ENCODE assay signal across 8 cellular contexts in the genomic region with DNA sequence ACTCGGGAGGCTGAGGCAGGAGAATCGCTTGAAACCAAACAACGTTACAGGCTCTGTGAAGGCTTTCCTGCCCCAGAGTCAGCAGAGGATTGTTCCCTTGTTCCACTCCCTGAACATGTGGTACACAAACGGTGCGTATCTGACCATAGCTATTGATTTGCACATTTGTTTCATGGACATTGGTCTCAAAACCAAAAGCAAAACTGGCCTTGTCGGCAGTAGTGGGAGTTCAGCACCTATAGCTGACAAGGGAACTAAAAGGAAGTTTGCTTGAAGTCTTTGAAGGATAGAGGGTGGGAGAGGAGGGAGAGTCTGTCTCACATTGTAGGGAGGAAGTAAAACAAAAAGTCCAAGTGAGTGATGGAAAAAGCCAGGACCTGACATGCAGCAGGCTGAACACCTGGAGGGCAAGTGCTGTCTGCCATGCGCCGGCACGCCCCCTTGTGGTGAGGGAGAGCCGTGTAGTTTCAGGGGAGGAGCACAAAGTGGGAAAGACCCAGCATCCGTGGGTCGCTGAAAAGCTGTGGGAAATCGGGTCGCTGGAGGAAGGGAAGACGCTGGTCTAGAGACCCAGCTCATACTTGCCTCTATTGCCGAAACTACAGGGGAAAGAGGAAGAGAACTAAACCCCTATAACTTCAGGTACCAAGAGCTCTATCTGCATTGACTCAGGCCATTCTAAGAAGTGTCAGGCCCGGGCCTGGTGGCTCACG. TPM values are rescaled to one million over a fixed set of nuclear protein-coding genes. Genes with fewer than 3 reads are reported as not detected.
A peak's percentile ranks its signal among the peaks of the same experiment; 100 is the strongest.
DNase-seq lines count a peak whose midpoint lies in the region; ATAC-seq, FAIRE-seq and TF ChIP-seq lines count a peak whose summit lies in the region.

No MANE protein-coding gene starts in this region.

- H3K27ac ChIP-seq in DOHH2 (ENCODE audit: low read depth, low read length) = no peak overlapping the region
- H3K27ac ChIP-seq in IMR-90 (ENCODE audit: insufficient read depth, low read length) = no peak overlapping the region
- H3K27ac ChIP-seq in thymus (ENCODE audit: low read depth) = peak overlapping the region; percentile 26

- H3K36me3 ChIP-seq in DOHH2 (ENCODE audit: control insufficient read depth, low read length) = peaks cover 16% of the 10 kb centered on the region; the same call in 1 of the 2 replicates
- peaks cover 12% of the 10 kb centered on the region for H3K36me3 ChIP-seq in IMR-90 (ENCODE audit: control insufficient read depth, insufficient read depth, low read length)
- peaks cover 7% of the 10 kb centered on the region for H3K36me3 ChIP-seq in thymus (ENCODE audit: control insufficient read depth, insufficient read depth)

- H3K9me3 ChIP-seq in DOHH2 (ENCODE audit: control insufficient read depth, insufficient read depth, low read length) (no peaks in the 10 kb centered on the region), IMR-90 (ENCODE audit: control insufficient read depth, insufficient read depth, low read length) (no peaks in the 10 kb centered on the region), thymus (ENCODE audit: control insufficient read depth) (no peaks in the 10 kb centered on the region)

- 68% methylated on average over 12 of the region's 18 CpGs; no CpG with 5 or more reads in 1 of the 2 experiments for WGBS in IMR-90 (ENCODE audit: extremely low coverage in 2 of 2, insufficient read length in 1 of 2), 2 experiments
- WGBS in thymus = 43% methylated on average over 18 of the region's 18 CpGs

- H3K4me2 ChIP-seq in DOHH2 (ENCODE audit: low read length) (no peak overlapping the region; the same call in 1 of the 2 replicates), IMR-90 (ENCODE audit: low read depth, low read length) (no peak overlapping the region)

- no peak overlapping the region for H4K91ac ChIP-seq in IMR-90 (ENCODE audit: insufficient read depth, low read depth, low read length)

- CTCF ChIA-PET in IMR-90 (lab: Yijun Ruan, JAX) = interaction anchor here (0.9 to 2.5 kb wide), 4 partner anchors 13 to 101 kb away, joined by 3 to 20 read pairs (median 4); no protein-coding TSS in a partner anchor

- H3K23ac ChIP-seq in IMR-90 (ENCODE audit: low read depth, low read length) = no peak overlapping the region

- no peak overlapping the region for H3K14ac ChIP-seq in IMR-90 (replicated peaks; ENCODE audit: low read depth, low read length)

- peaks cover 6% of the 10 kb centered on the region for H3K36me3 Mint-ChIP-seq in activated T-helper 17 cell treated with anti-CD3 and anti-CD28 coated beads, Interleukin-2, amount 50 U/mL, for 72 hours (ENCODE audit: low read depth)

- no peak overlapping the region for H3K18ac ChIP-seq in IMR-90 (ENCODE audit: low read depth, low read length)

- H2BK120ac ChIP-seq in IMR-90 (ENCODE audit: low read depth, low read length) = no peak overlapping the region

- no peaks in the 10 kb centered on the region for H3K79me2 ChIP-seq in DOHH2 (ENCODE audit: control insufficient read depth, low read length)

- peaks cover 11% of the 10 kb centered on the region for H3F3A ChIP-seq in DOHH2 (ENCODE audit: control insufficient read depth, insufficient read depth)

- BruUV-seq in IMR-90 (replicated peaks; lab: Mats Ljungman, UMichigan) = no TSS peak

- no peak overlapping the region for H2BK20ac ChIP-seq in IMR-90 (ENCODE audit: low read depth, low read length)

- DNase-seq in IMR-90 = peak; percentile 60
- DNase-seq in RCC 7860 (ENCODE audit: low spot score) = peak; percentile 52
- peak; percentile 41 for DNase-seq in fibroblast of the conjunctiva (ENCODE audit: low read depth)
- peak; percentile 92 for DNase-seq in omental fat pad (ENCODE audit: low spot score)

- no peaks in the 10 kb centered on the region for H3K9me3 Mint-ChIP-seq in activated T-helper 17 cell treated with anti-CD3 and anti-CD28 coated beads, Interleukin-2, amount 50 U/mL, for 72 hours

- H3K56ac ChIP-seq in IMR-90 (ENCODE audit: extremely low read depth, insufficient read depth, low read length) = no peak overlapping the region

- TF ChIP-seq POLR2A in IMR-90 (IDR thresholded peaks at IDR 0.05; ENCODE audit: low read depth, low read length) = no peak

- no peak for FAIRE-seq in RCC 7860 (lab: Jason Lieb, UNC)

- peak; percentile 68 for TF ChIP-seq RAD21 in IMR-90 (IDR thresholded peaks at IDR 0.05; ENCODE audit: low read length)

- dilution Hi-C loops in IMR-90 (cut with HindIII; ENCODE audit: low sequenced_read_pairs, unreplicated experiment) = no loop called here

- no peaks in the 10 kb centered on the region for H3K27me3 Mint-ChIP-seq in activated T-helper 17 cell treated with anti-CD3 and anti-CD28 coated beads, Interleukin-2, amount 50 U/mL, for 72 hours

- H2BK15ac ChIP-seq in IMR-90 (ENCODE audit: low read depth, low read length) = no peak overlapping the region

- H2AFZ ChIP-seq in IMR-90 (replicated peaks; ENCODE audit: low read length, poor library complexity) = no peak overlapping the region

- peaks cover 8% of the 10 kb centered on the region; the same call in 1 of the 2 replicates for H4K20me1 ChIP-seq in DOHH2 (ENCODE audit: control insufficient read depth, insufficient read depth, low read depth, low read length)
- peaks cover 18% of the 10 kb centered on the region; the same call in 1 of the 2 replicates for H4K20me1 ChIP-seq in IMR-90 (ENCODE audit: insufficient read depth, low read length)

- intact Hi-C loops in IMR-90 (cut with micrococcal nuclease) = loop anchor here (1.0 to 5.0 kb wide), 3 partner anchors 119 to 204 kb away; no protein-coding TSS in a partner anchor

- peak overlapping the region; percentile 63 for H2AK9ac ChIP-seq in IMR-90 (replicated peaks; ENCODE audit: low read depth, low read length, poor library complexity)

- peak overlapping the region; percentile 28 for H3K4me3 Mint-ChIP-seq in activated T-helper 17 cell treated with anti-CD3 and anti-CD28 coated beads, Interleukin-2, amount 50 U/mL, for 72 hours

- ATAC-seq in GM21619 (IDR thresholded peaks at IDR 0.05; ENCODE audit: unreplicated experiment) (peak; percentile 84), IMR-90 (ENCODE audit: low read depth) (peak; percentile 50; the same call in 1 of the 2 replicates), omental fat pad (ENCODE audit: low FRiP score) (peak; percentile 27)
- peak; percentile 90 for ATAC-seq in activated T-helper 17 cell treated with anti-CD3 and anti-CD28 coated beads, Interleukin-2, amount 50 U/mL, for 72 hours (replicated peaks)

- H3K27ac Mint-ChIP-seq in activated T-helper 17 cell treated with anti-CD3 and anti-CD28 coated beads, Interleukin-2, amount 50 U/mL, for 72 hours = peak overlapping the region; percentile 65

- TF ChIP-seq CTCF in DOHH2 (IDR thresholded peaks at IDR 0.05; ENCODE audit: low read depth, low read length, poor library complexity, severe bottlenecking) (peak; percentile 87), IMR-90 (conservative IDR thresholded peaks at IDR 0.05; ENCODE audit: low read depth, low read length) (peak; percentile 79), omental fat pad (IDR thresholded peaks at IDR 0.05) (peak in 1 of 3 donors; percentile 51)

- H3K27me3 ChIP-seq in DOHH2 (ENCODE audit: control insufficient read depth, low read length) (no peaks in the 10 kb centered on the region), IMR-90 (ENCODE audit: control insufficient read depth, insufficient read depth, low read length) (no peaks in the 10 kb centered on the region), thymus (ENCODE audit: control insufficient read depth, insufficient read depth) (no peaks in the 10 kb centered on the region)

- no peak overlapping the region for H2AK5ac ChIP-seq in IMR-90 (ENCODE audit: low read depth, low read length)

- H2BK5ac ChIP-seq in IMR-90 (ENCODE audit: low read depth, low read length, poor library complexity, severe bottlenecking) = no peak overlapping the region

- in situ Hi-C loops in IMR-90 (cut with MboI; ENCODE audit: low sequenced_read_pairs) = no loop called here

- POLR2A ChIA-PET in IMR-90 (lab: Charles Lee; ENCODE audit: unreplicated experiment) = interaction anchor here (0.6 kb wide), 1 partner anchor 808 kb away, joined by 3 read pairs; no protein-coding TSS in a partner anchor

- H3K9ac ChIP-seq in IMR-90 (ENCODE audit: low read depth, low read length) = no peak overlapping the region

- peaks cover 0 to 29% of the 10 kb centered on the region in 2 experiments; a peak in 2 of 4 replicates for H3K79me1 ChIP-seq in IMR-90 (ENCODE audit: low read depth in 1 of 2, low read length in 2 of 2)

- peaks cover 5% of the 10 kb centered on the region; the same call in 1 of the 2 replicates for H3K9me1 ChIP-seq in IMR-90 (ENCODE audit: insufficient read depth, low read length)

- peaks cover 6% of the 10 kb centered on the region for H3K4me1 Mint-ChIP-seq in activated T-helper 17 cell treated with anti-CD3 and anti-CD28 coated beads, Interleukin-2, amount 50 U/mL, for 72 hours

- H3K4me3 ChIP-seq in DOHH2 (ENCODE audit: low read length) (no peak overlapping the region), IMR-90 (ENCODE audit: insufficient read depth, low read depth, low read length) (no peak overlapping the region), thymus (ENCODE audit: low read length) (no peak overlapping the region)

- H3K4me1 ChIP-seq in DOHH2 (ENCODE audit: control insufficient read depth, low read length) = peaks cover 8% of the 10 kb centered on the region
- H3K4me1 ChIP-seq in IMR-90 (ENCODE audit: control insufficient read depth, insufficient read depth, low read length) = peaks cover 3% of the 10 kb centered on the region; the same call in 1 of the 2 replicates
- H3K4me1 ChIP-seq in thymus (ENCODE audit: control insufficient read depth, insufficient read depth, low read length) = peaks cover 11% of the 10 kb centered on the region

- H3K4ac ChIP-seq in IMR-90 (ENCODE audit: low read depth, low read length) = no peak overlapping the region

- no peak overlapping the region for H4K8ac ChIP-seq in IMR-90 (ENCODE audit: low read depth in 2 of 2, low read length in 2 of 2)

- no peaks in the 10 kb centered on the region for H3K9me2 ChIP-seq in DOHH2 (replicated peaks; ENCODE audit: control insufficient read depth, low read length)

- H4K5ac ChIP-seq in IMR-90 (ENCODE audit: low read depth, low read length) = no peak overlapping the region

TF ChIP-seq in IMR-90, 13 proteins besides CTCF, POLR2A, EP300 and RAD21 (continues in another document):
- TF ChIP-seq MAFK (IDR thresholded peaks at IDR 0.05; ENCODE audit: low read depth, low read length) (0 out of 2 replicates have a peak, but pooled peaks have one; percentile 1), MXI1 (IDR thresholded peaks at IDR 0.05; ENCODE audit: borderline replicate concordance, low read depth, low read length) (0 out of 2 replicates have a peak, but pooled peaks have one; percentile 38), CHD1 (IDR thresholded peaks at IDR 0.05; ENCODE audit: low read depth, low read length) (no peak), SMC3 (IDR thresholded peaks at IDR 0.05; ENCODE audit: low read depth, low read length) (peak; percentile 64)

RNA-seq across cellular contexts. Expression of a gene that starts 58.0 kb away (rescaled TPM):
- total RNA-seq in IMR-90 (2012; rRNA removed) (126 and 127 TPM in 2 replicates), omental fat pad (100 to 1,000 TPM in 2 of 4 donors, 10 to 100 TPM in 2; 70.3 to 123 (median 101) TPM)
- polyA plus RNA-seq in IMR-90 (2012; rRNA removed) (123 and 148 TPM in 2 replicates), thymus (51.4 TPM)
- 48.2 and 80.7 TPM in 2 replicates for polyA plus RNA-seq in IMR-90 (2012; cell fraction: cytosol; rRNA removed)
- polyA plus RNA-seq in IMR-90 (2012; cell fraction: nucleus; rRNA removed; ENCODE audit: low replicate concordance) = 20.9 and 67.7 TPM in 2 replicates
- 100 to 1,000 TPM in 1 of 2 donors, 10 to 100 TPM in 1; 67.7 to 113 TPM for total RNA-seq in activated T-helper 17 cell treated with anti-CD3 and anti-CD28 coated beads, Interleukin-2, amount 50 U/mL, for 72 hours

Comparison
In these comparisons a context has a peak if more than half of its experiments do, and no peak if none do; other contexts are left out.
1. ATAC-seq: peak in every context shown above with its lines; median percentile 90 in activated T-helper 17 cell treated with anti-CD3 and anti-CD28 coated beads, Interleukin-2, amount 50 U/mL, for 72 hours; 84 in GM21619; 50 in IMR-90; 27 in omental fat pad.
2. DNase-seq: peak in every context shown above with its lines; median percentile 92 in omental fat pad; 60 in IMR-90; 52 in RCC 7860; 41 in fibroblast of the conjunctiva.